ENCODE assay signal across 8 cellular contexts in genomic region chr10:84148006-84148597, GRCh38. TPM values are rescaled to one million over a fixed set of nuclear protein-coding genes. Genes with fewer than 3 reads are reported as not detected.
DNase-seq lines count a peak whose midpoint lies in the region; ATAC-seq and TF ChIP-seq lines count a peak whose summit lies in the region.
"Not testable (repeated sequence)": the region's sequence is repeated elsewhere in the genome, so short reads cannot be mapped to it uniquely, and the experiment has no call there.

No MANE protein-coding gene starts in this region.

- not testable (repeated sequence) for DNase-seq in AG04450 (ENCODE audit: low read depth, low spot score); RWPE1 (ENCODE audit: low spot score); mammary epithelial cell; heart left ventricle
- DNase-seq in HFFc6 (peak; percentile 34), M059J (ENCODE audit: low read depth) (peak; percentile 19), neural progenitor cell (ENCODE audit: low spot score) (peak; percentile 50)

- H3K36me3 ChIP-seq in mammary epithelial cell (ENCODE audit: insufficient read depth, low read length) (peaks cover 67% of the 10 kb centered on the region), heart left ventricle (peaks cover 0 to 100% (median 97%) of the 10 kb centered on the region in 9 donors), neural progenitor cell (peaks cover 22% of the 10 kb centered on the region)

- not testable (repeated sequence) for BruUV-seq in mammary epithelial cell (replicated peaks; lab: Mats Ljungman, UMichigan)

- peaks cover 14% of the 10 kb centered on the region for H3F3A ChIP-seq in neural progenitor cell (ENCODE audit: low read depth)

- TF ChIP-seq POLR2A in heart left ventricle (IDR thresholded peaks at IDR 0.05) = not testable (repeated sequence)

- not testable (repeated sequence) for H3K9ac ChIP-seq in mammary epithelial cell (ENCODE audit: insufficient read depth, low read length); neural progenitor cell

- H3K4me2 ChIP-seq in mammary epithelial cell (ENCODE audit: insufficient read depth, low read depth, low read length); neural progenitor cell: not testable (repeated sequence)

- H3K27ac ChIP-seq in AG04450 (ENCODE audit: low read depth, low read length); RWPE1; mammary epithelial cell (ENCODE audit: insufficient read depth, low read depth, low read length); heart left ventricle; neural progenitor cell: not testable (repeated sequence)

- peak in 1 of 4 donors; percentile 53 for ATAC-seq in heart left ventricle

- not testable (repeated sequence) for H3K4me3 Mint-ChIP-seq in HFFc6, neural progenitor cell

- H2AFZ ChIP-seq in mammary epithelial cell (ENCODE audit: low read depth, low read length); neural progenitor cell (replicated peaks): not testable (repeated sequence)

- in situ Hi-C loops in mammary epithelial cell (cut with MboI; ENCODE audit: low sequenced_read_pairs in 2 of 2) = not testable (repeated sequence)

- dilution Hi-C loops in mammary epithelial cell (cut with HindIII; ENCODE audit: low sequenced_read_pairs) = loop anchor here (5.0 kb wide), 1 partner anchor 59 kb away; no protein-coding TSS in a partner anchor

- H3K4me3 ChIP-seq in AG04450 (ENCODE audit: low read depth, low read length); mammary epithelial cell (replicated peaks in 1 of 3; ENCODE audit: insufficient read depth in 1 of 3, low read depth in 2 of 3, low read length in 3 of 3); heart left ventricle; neural progenitor cell: not testable (repeated sequence)

- CTCF ChIA-PET in AG04450 (lab: Charles Lee) = interaction anchor here (0.6 to 3.5 kb wide), 20 partner anchors 9 to 428 kb away, joined by 3 to 53 read pairs (median 4); partner anchors contain the start of gene GHITM
- CTCF ChIA-PET in RWPE1 (lab: Yijun Ruan, JAX) = interaction anchor here (0.7 to 1.9 kb wide), 12 partner anchors 9 to 68 kb away, joined by 3 to 11 read pairs (median 4); partner anchors contain the start of gene GHITM
- CTCF ChIA-PET in mammary epithelial cell (lab: Charles Lee; ENCODE audit: low non-redundant PET) = not testable (repeated sequence)

- peak; percentile 78 for TF ChIP-seq CTCF in AG04450 (IDR thresholded peaks at IDR 0.05; ENCODE audit: low read depth, low read length)
- peak; percentile 59; the same call in 2 of the 3 replicates for TF ChIP-seq CTCF in GM12872 (IDR thresholded peaks at IDR 0.05; ENCODE audit: insufficient read depth, low read depth, low read length)
- TF ChIP-seq CTCF in HFFc6 (IDR thresholded peaks at IDR 0.05) = peak; percentile 85
- TF ChIP-seq CTCF in RWPE1 (conservative IDR thresholded peaks at IDR 0.05; ENCODE audit: low read depth) = peak; percentile 64
- peak; percentile 69 to 83 for TF ChIP-seq CTCF in mammary epithelial cell (conservative IDR thresholded peaks at IDR 0.05 in 1 of 2, IDR thresholded peaks at IDR 0.05 in 1 of 2; ENCODE audit: extremely low read depth in 1 of 2, insufficient read depth in 1 of 2, low read depth in 1 of 2, low read length in 2 of 2)
- TF ChIP-seq CTCF in heart left ventricle (IDR thresholded peaks at IDR 0.05) = peak; percentile 54 to 80 (median 64)
- TF ChIP-seq CTCF in neural progenitor cell (IDR thresholded peaks at IDR 0.05) = peak; percentile 71

- 82% methylated on average over 9 of the region's 9 CpGs for WGBS in mammary epithelial cell (ENCODE audit: low coverage, missing lambda C conversion rate)
- 81 to 86% (median 83%) methylated on average over 9 of the region's 9 CpGs for WGBS in heart left ventricle, 4 donors

- not testable (repeated sequence) for H3K4me1 ChIP-seq in mammary epithelial cell (ENCODE audit: insufficient read depth, low read length); heart left ventricle; neural progenitor cell

- not testable (repeated sequence) for H3K9me3 ChIP-seq in AG04450 (ENCODE audit: control insufficient read depth, insufficient read depth, low read length); mammary epithelial cell (replicated peaks; ENCODE audit: insufficient read depth, low read length); heart left ventricle; neural progenitor cell (ENCODE audit: low read depth)

- H3K27me3 Mint-ChIP-seq in HFFc6 (ENCODE audit: insufficient read depth); neural progenitor cell (ENCODE audit: insufficient read depth, low read depth): not testable (repeated sequence)

- POLR2A ChIA-PET in AG04450 (lab: Yijun Ruan, JAX); RWPE1 (lab: Yijun Ruan, JAX; ENCODE audit: low non-redundant PET): not testable (repeated sequence)

- H3K27me3 ChIP-seq in AG04450 (ENCODE audit: control insufficient read depth, insufficient read depth, low read length); mammary epithelial cell (ENCODE audit: insufficient read depth, low read length); heart left ventricle; neural progenitor cell: not testable (repeated sequence)

- H4K20me1 ChIP-seq in mammary epithelial cell (ENCODE audit: insufficient read depth, low read length); neural progenitor cell (ENCODE audit: low read depth): not testable (repeated sequence)

- not testable (repeated sequence) for H3K9me3 Mint-ChIP-seq in HFFc6, neural progenitor cell

- H3K27ac Mint-ChIP-seq in HFFc6, neural progenitor cell: not testable (repeated sequence)

- intact Hi-C loops in mammary epithelial cell (cut with micrococcal nuclease) = loop anchor here (1.0 to 5.0 kb wide), 2 partner anchors 57 to 389 kb away; no protein-coding TSS in a partner anchor
- intact Hi-C loops in heart left ventricle (cut with DNase I) = loop anchor here in 3 of 10 donors (5.0 kb wide), 1 partner anchor 59 kb away; no protein-coding TSS in a partner anchor

- H3K36me3 Mint-ChIP-seq in HFFc6 (ENCODE audit: low read depth) (peaks cover 25% of the 10 kb centered on the region), neural progenitor cell (peaks cover 21% of the 10 kb centered on the region)

- H3K4me1 Mint-ChIP-seq in HFFc6 (ENCODE audit: low read depth); neural progenitor cell: not testable (repeated sequence)

- H3K79me2 ChIP-seq in mammary epithelial cell (ENCODE audit: insufficient read depth, low read length) = peaks cover 14% of the 10 kb centered on the region
- not testable (repeated sequence) for H3K79me2 ChIP-seq in neural progenitor cell (ENCODE audit: low read depth)

RNA-seq across cellular contexts. Expression of gene GHITM, which starts 8.8 kb away (rescaled TPM):
- polyA plus RNA-seq in AG04450 (2011; rRNA removed) (189 and 227 TPM in 2 replicates), mammary epithelial cell (147 TPM), heart left ventricle (100 to 1,000 TPM; 274 to 449 TPM)
- 87.5 and 98.1 TPM in 2 replicates for polyA minus RNA-seq in AG04450 (2011; rRNA and poly(A)+ RNA removed)
- total RNA-seq in HFFc6 (2021; fragmentation: NEBNext Ultra II Directional; extraction: Animal tissue kit (Norgen Biotek cat#: 25700)) = 100 to 1,000 TPM; 137 to 155 (median 142) TPM
- total RNA-seq in M059J (2014; rRNA removed; shearing (Covaris generic)) = 218 TPM in 2 replicates
- total RNA-seq in mammary epithelial cell (100 to 1,000 TPM; 165 to 199 TPM), heart left ventricle (100 to 1,000 TPM; 299 to 603 (median 393) TPM), neural progenitor cell (ENCODE audit: low replicate concordance) (127 and 181 TPM in 2 replicates)
- polyA minus RNA-seq in mammary epithelial cell = 102 TPM

RNA-seq across cellular contexts. Expression of gene GPR15LG, which starts 25.5 kb away (rescaled TPM):
- not detected in 2 replicates for polyA plus RNA-seq in AG04450 (2011; rRNA removed)
- polyA minus RNA-seq in AG04450 (2011; rRNA and poly(A)+ RNA removed) = not detected in 2 replicates
- not detected for total RNA-seq in HFFc6 (2021; fragmentation: NEBNext Ultra II Directional; extraction: Animal tissue kit (Norgen Biotek cat#: 25700))
- not detected in 2 replicates for total RNA-seq in M059J (2014; rRNA removed; shearing (Covaris generic))
- total RNA-seq in mammary epithelial cell = under 1 TPM in 1 of 2 donors, not detected in 1; 0.33 TPM
- polyA plus RNA-seq in mammary epithelial cell = not detected
- polyA minus RNA-seq in mammary epithelial cell = not detected
- not detected for total RNA-seq in heart left ventricle
- polyA plus RNA-seq in heart left ventricle = under 1 TPM in 1 of 2 donors, not detected in 1; 0.11 TPM
- not detected in 2 replicates for total RNA-seq in neural progenitor cell (ENCODE audit: low replicate concordance)

RNA-seq across cellular contexts. Expression of gene CDHR1, which starts 46.2 kb away (rescaled TPM):
- polyA plus RNA-seq in AG04450 (2011; rRNA removed) (not detected in 2 replicates), mammary epithelial cell (8.8 TPM), heart left ventricle (under 1 TPM; 0.07 to 0.11 TPM)
- polyA minus RNA-seq in AG04450 (2011; rRNA and poly(A)+ RNA removed) = not detected in 2 replicates
- not detected for total RNA-seq in HFFc6 (2021; fragmentation: NEBNext Ultra II Directional; extraction: Animal tissue kit (Norgen Biotek cat#: 25700))
- not detected in 2 replicates for total RNA-seq in M059J (2014; rRNA removed; shearing (Covaris generic))
- total RNA-seq in mammary epithelial cell (10 to 100 TPM in 1 of 2 donors, 1 to 10 TPM in 1; 8.8 to 27.4 TPM), heart left ventricle (1 to 10 TPM in 2 of 9 donors, under 1 TPM in 6, not detected in 1; 0.14 to 1.3 (median 0.43) TPM), neural progenitor cell (ENCODE audit: low replicate concordance) (1.4 and 2.7 TPM in 2 replicates)
- 9.9 TPM for polyA minus RNA-seq in mammary epithelial cell
